ENCODE assay signal across 1 cellular context in the genomic region with DNA sequence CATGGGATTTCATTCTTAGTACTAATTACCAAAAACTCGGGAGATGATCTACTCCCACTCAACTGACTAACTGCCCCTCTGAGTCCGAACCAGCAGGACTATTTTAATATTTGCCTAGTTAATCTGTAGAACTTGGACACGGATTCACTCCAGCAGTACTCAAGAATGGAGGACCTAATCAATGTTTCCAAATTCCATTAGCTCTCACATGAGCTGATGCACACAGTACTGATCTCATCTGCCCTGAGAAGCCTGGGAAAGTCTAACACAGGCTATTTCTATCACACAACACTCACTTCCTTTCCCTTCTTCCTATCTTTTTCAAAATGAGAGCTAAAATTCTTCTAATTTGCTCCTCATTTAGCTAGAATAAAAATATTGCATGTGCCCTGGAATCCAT.
TF ChIP-seq lines count a peak whose summit lies in the region.

No MANE protein-coding gene starts in this region.

TF ChIP-seq in SK-N-SH, 30 proteins besides CTCF, POLR2A, EP300 and RAD21 (continued from another document):
- TF ChIP-seq PBX3 (IDR thresholded peaks at IDR 0.05) (no peak), FOXJ3 (CRISPR knock-in tag; IDR thresholded peaks at IDR 0.05) (no peak), GATA2 (CRISPR knock-in tag; IDR thresholded peaks at IDR 0.05) (no peak)
